ENCODE assay signal across 8 cellular contexts in genomic region chr5:163437011-163437308, GRCh38. TPM values are rescaled to one million over a fixed set of nuclear protein-coding genes. Genes with fewer than 3 reads are reported as not detected.
A peak's percentile ranks its signal among the peaks of the same experiment; 100 is the strongest.
DNase-seq lines count a peak whose midpoint lies in the region; ATAC-seq and TF ChIP-seq lines count a peak whose summit lies in the region.

No MANE protein-coding gene starts in this region.

- H3K4me3 ChIP-seq in ascending aorta (peak overlapping the region; percentile 75 to 82), lower leg skin (ENCODE audit: low read depth, poor library complexity, severe bottlenecking) (peak overlapping the region; percentile 87), transverse colon (peak overlapping the region in 3 of 4 donors; percentile 75 to 90 (median 75))

- WGBS in lower leg skin, 2 donors: 4 to 5% methylated on average over 6 of the region's 6 CpGs
- 0 to 4% methylated on average over 4 to 6 of the region's 6 CpGs for WGBS in transverse colon (ENCODE audit: low coverage in 1 of 2), 2 donors

- TF ChIP-seq CTCF in ascending aorta (IDR thresholded peaks at IDR 0.05) (no peak), lower leg skin (IDR thresholded peaks at IDR 0.05) (no peak), transverse colon (IDR thresholded peaks at IDR 0.05) (no peak)

- no peaks in the 10 kb centered on the region for H3K9me3 Mint-ChIP-seq in activated T-cell treated with anti-CD3 and anti-CD28 coated beads, Interleukin-2, amount 50 U/mL, for 72 hours

- H3K27me3 ChIP-seq in ascending aorta: no peaks in the 10 kb centered on the region
- H3K27me3 ChIP-seq in transverse colon: no peaks in the 10 kb centered on the region

- peaks cover 47% of the 10 kb centered on the region for H3K4me1 Mint-ChIP-seq in activated T-cell treated with anti-CD3 and anti-CD28 coated beads, Interleukin-2, amount 50 U/mL, for 72 hours (ENCODE audit: low read depth)

- no peaks in the 10 kb centered on the region for H3K27me3 Mint-ChIP-seq in activated T-cell treated with anti-CD3 and anti-CD28 coated beads, Interleukin-2, amount 50 U/mL, for 72 hours (ENCODE audit: low read depth)

- in situ Hi-C loops in transverse colon (cut with MboI; ENCODE audit: low pct_ligation_motif_present in 1 of 4, low pct_unique_long_range_greater_than_20kb in 1 of 4, low sequenced_read_pairs in 3 of 4): no loop called here

- intact Hi-C loops in ascending aorta (cut with DNase I): loop anchor here (1.0 kb wide), 2 partner anchors 23 to 68 kb away; partner anchors contain the start of genes HMMR, MAT2B and NUDCD2
- intact Hi-C loops in lower leg skin (cut with DNase I; ENCODE audit: low total_unique reads): no loop called here
- intact Hi-C loops in transverse colon (cut with DNase I; ENCODE audit: low total_unique reads): no loop called here

- ATAC-seq in activated T-cell treated with anti-CD3 and anti-CD28 coated beads, Interleukin-2, amount 50 U/mL, for 72 hours (replicated peaks in 1 of 2): no peak

- peak overlapping the region; percentile 88 to 90 for H3K4me3 Mint-ChIP-seq in activated T-cell treated with anti-CD3 and anti-CD28 coated beads, Interleukin-2, amount 50 U/mL, for 72 hours

- H3K27ac Mint-ChIP-seq in activated T-cell treated with anti-CD3 and anti-CD28 coated beads, Interleukin-2, amount 50 U/mL, for 72 hours: peak overlapping the region; percentile 97

- no peaks in the 10 kb centered on the region for H3K9me3 ChIP-seq in ascending aorta
- H3K9me3 ChIP-seq in transverse colon: no peaks in the 10 kb centered on the region

- H3K27ac ChIP-seq in ascending aorta: peak overlapping the region; percentile 84 to 91
- H3K27ac ChIP-seq in transverse colon: peak overlapping the region; percentile 91 to 97 (median 91)

- TF ChIP-seq EP300 in transverse colon (IDR thresholded peaks at IDR 0.05; ENCODE audit: low read depth): no peak

- no peak for DNase-seq in activated T-cell treated with anti-CD3 and anti-CD28 coated beads, Interleukin-2, amount 50 U/mL, for 72 hours
- DNase-seq in activated T-cell treated with anti-CD3 and anti-CD28 coated beads, Interleukin-2, amount 50 U/mL, for 48 hours: no peak
- DNase-seq in ascending aorta (ENCODE audit: low spot score in 2 of 2): no peak
- no peak for DNase-seq in lower leg skin (ENCODE audit: low spot score in 2 of 2)
- DNase-seq in transverse colon: no peak
- DNase-seq in NCI-H187 treated with DMSO at 0.1 percent for 48 hours (lab: John Stamatoyannopoulos, UW): no peak
- DNase-seq in activated effector memory CD4-positive, alpha-beta T cell treated with Interleukin-2 at 50 U/mL for 16 hours: no peak
- no peak for DNase-seq in GOT3 (lab: John Stamatoyannopoulos, UW)

- H3K36me3 ChIP-seq in ascending aorta (peaks cover 0 to 6% of the 10 kb centered on the region in 2 donors), transverse colon (peaks cover 0 to 10% (median 3%) of the 10 kb centered on the region in 4 donors)

- TF ChIP-seq POLR2A in lower leg skin (IDR thresholded peaks at IDR 0.05): no peak
- TF ChIP-seq POLR2A in transverse colon (IDR thresholded peaks at IDR 0.05): no peak

- H3K4me1 ChIP-seq in ascending aorta (peaks cover 5 to 9% of the 10 kb centered on the region in 2 donors), transverse colon (peaks cover 16 to 81% (median 44%) of the 10 kb centered on the region in 4 donors)

- peaks cover 5 to 12% of the 10 kb centered on the region in 2 donors for H3K36me3 Mint-ChIP-seq in activated T-cell treated with anti-CD3 and anti-CD28 coated beads, Interleukin-2, amount 50 U/mL, for 72 hours (ENCODE audit: insufficient read depth in 2 of 2)

RNA-seq across cellular contexts. Expression of gene CCNG1, which starts 0.4 kb away (rescaled TPM):
- 100 to 1,000 TPM; 236 to 261 TPM for total RNA-seq in activated T-cell treated with anti-CD3 and anti-CD28 coated beads, Interleukin-2, amount 50 U/mL, for 72 hours
- total RNA-seq in ascending aorta (20.5 TPM), lower leg skin (10 to 100 TPM; 46.4 to 92.3 (median 64.9) TPM), transverse colon (100 to 1,000 TPM; 164 to 293 (median 180) TPM)

RNA-seq across cellular contexts. Expression of gene NUDCD2, which starts 22.9 kb away (rescaled TPM):
- 10 to 100 TPM; 50.2 to 58.0 TPM for total RNA-seq in activated T-cell treated with anti-CD3 and anti-CD28 coated beads, Interleukin-2, amount 50 U/mL, for 72 hours
- total RNA-seq in ascending aorta (4.6 TPM), lower leg skin (1 to 10 TPM; 3.1 to 8.5 (median 6.7) TPM), transverse colon (1 to 10 TPM; 1.5 to 6.2 (median 3.1) TPM)

RNA-seq across cellular contexts. Expression of gene HMMR, which starts 23.5 kb away (rescaled TPM):
- 10 to 100 TPM; 87.2 to 88.1 TPM for total RNA-seq in activated T-cell treated with anti-CD3 and anti-CD28 coated beads, Interleukin-2, amount 50 U/mL, for 72 hours
- total RNA-seq in ascending aorta (not detected), lower leg skin (1 to 10 TPM; 2.6 to 4.3 (median 3.0) TPM), transverse colon (1 to 10 TPM in 3 of 4 donors, not detected in 1; 1.6 to 5.7 (median 1.9) TPM)

Comparison
In these comparisons a context has a peak if more than half of its experiments do, and no peak if none do; other contexts are left out.
1. RNA of gene HMMR, which starts 23.5 kb away (total RNA-seq): 87.2 to 88.1 TPM in activated T-cell treated with anti-CD3 and anti-CD28 coated beads, Interleukin-2, amount 50 U/mL, for 72 hours; 2.6 to 4.3 TPM in lower leg skin, 1.6 to 5.7 TPM in transverse colon and not detected in ascending aorta (single experiment); every median in the first group is over 10 times any median in the second.
2. Peak in every context shown above with its lines, with median percentiles within 50 percentile points of each other: H3K4me3 ChIP-seq.